Comparison of ENCODE assay signal across 27 cellular contexts in the genomic region with DNA sequence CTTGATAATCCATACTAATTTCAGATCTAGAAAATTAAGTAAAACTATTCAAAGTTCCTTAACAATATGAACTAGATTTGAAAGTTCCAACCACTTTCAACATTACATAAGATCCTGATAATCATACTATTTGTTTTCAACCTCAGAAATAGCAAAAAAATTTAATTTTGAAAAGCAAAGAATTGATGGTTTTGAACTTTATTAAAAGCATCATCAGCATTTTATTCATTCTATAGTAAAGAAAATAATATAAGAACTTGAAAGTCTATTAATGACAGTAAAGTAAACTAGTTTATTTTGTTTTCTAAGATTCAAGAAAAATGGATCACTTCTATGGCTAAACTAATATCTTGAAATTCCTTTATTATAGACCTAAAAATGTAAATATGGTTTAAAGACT. TPM values are rescaled to one million over a fixed set of nuclear protein-coding genes. Genes with fewer than 3 reads are reported as not detected.
"Had no signal": no experiment of that assay in that cellular context is flagged by ENCODE, and none has a peak within 500 bp of the region (broad histone marks: within the 10 kb centered on the region; RNA-seq: fewer than 3 reads in every experiment).

No MANE protein-coding gene starts in this region.

- H2AFZ ChIP-seq: hepatocyte had no signal

- H3K27me3 ChIP-seq: dorsolateral prefrontal cortex, esophagus muscularis mucosa, foreskin keratinocyte, gastroesophageal sphincter, heart left ventricle, hepatocyte, left lung had no signal

- H3K9me3 ChIP-seq: esophagus muscularis mucosa, left lung, lower lobe of right lung, mucosa of descending colon had no signal

- H3K4me3 ChIP-seq: coronary artery, dorsolateral prefrontal cortex, esophagus muscularis mucosa, gastroesophageal sphincter, heart left ventricle, hepatocyte, left lung, lower lobe of right lung, mucosa of descending colon had no signal

- FAIRE-seq: endothelial cell of umbilical vein, frontal cortex had no signal

- H3K27ac ChIP-seq: coronary artery, dorsolateral prefrontal cortex, esophagus muscularis mucosa, foreskin keratinocyte, gastroesophageal sphincter, heart left ventricle, hepatocyte, left lung, lower lobe of right lung had no signal

- ATAC-seq: foreskin keratinocyte, gastroesophageal sphincter, heart left ventricle, left cardiac atrium, left lung, left ventricle myocardium superior, lower lobe of right lung, mucosa of descending colon had no signal

- H3K4me2 ChIP-seq: hepatocyte had no signal

- H3K4me1 ChIP-seq: esophagus muscularis mucosa, foreskin keratinocyte, gastroesophageal sphincter, heart left ventricle, left lung, lower lobe of right lung had no signal

- H3K36me3 ChIP-seq: esophagus muscularis mucosa, gastroesophageal sphincter, heart left ventricle, left lung, lower lobe of right lung had no signal

- H3K79me2 ChIP-seq: hepatocyte had no signal

- DNase-seq: dermis blood vessel endothelial cell; dorsolateral prefrontal cortex; effector CD4-positive, alpha-beta T cell; effector memory CD4-positive, alpha-beta T cell; foreskin keratinocyte; heart left ventricle; hypothalamus; immature natural killer cell; islet precursor cell; left cardiac atrium; left lung; left ventricle myocardium superior; lower lobe of right lung; mesenchymal stem cell; mucosa of descending colon had no signal

RNA-seq across cellular contexts. Expression of a gene that starts 26.8 kb away (rescaled TPM):
- total RNA-seq: chondrocyte, dermis blood vessel endothelial cell, kidney epithelial cell, left ventricle myocardium superior, lower lobe of right lung, lung microvascular endothelial cell, myocyte had no signal
- polyA plus RNA-seq: esophagus, fibroblast of lung, heart left ventricle, immature natural killer cell had no signal
